Comparison of ENCODE assay signal across 8 cellular contexts in the genomic region with DNA sequence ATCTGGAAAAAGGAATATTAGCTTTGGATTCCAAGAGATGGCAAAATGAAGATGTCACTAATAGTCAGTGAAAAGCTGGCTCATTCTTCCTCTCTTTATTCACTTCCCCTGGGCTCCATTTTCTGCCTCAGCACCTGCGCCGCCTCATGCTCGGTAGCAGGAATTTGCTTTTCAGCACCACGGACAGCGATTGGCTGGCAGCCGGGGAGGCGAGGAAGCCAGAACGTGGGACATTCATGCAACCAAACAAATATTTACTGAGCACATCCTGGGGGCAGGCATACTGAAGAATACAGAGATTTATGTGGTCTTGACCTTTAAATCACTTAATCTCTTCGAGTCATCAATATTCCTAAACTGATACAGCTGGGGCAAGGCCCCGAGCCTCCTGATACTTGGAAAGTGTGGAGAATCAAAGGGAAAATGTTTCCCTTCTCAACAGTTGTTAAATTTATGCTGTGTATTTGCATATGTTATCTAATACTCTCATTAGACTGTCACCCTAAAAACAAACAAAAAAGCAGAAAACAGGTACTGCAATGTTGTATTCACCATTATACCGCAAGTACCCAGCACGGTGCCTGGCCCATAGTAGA. TPM values are rescaled to one million over a fixed set of nuclear protein-coding genes. Genes with fewer than 3 reads are reported as not detected.
DNase-seq lines count a peak whose midpoint lies in the region; ATAC-seq and TF ChIP-seq lines count a peak whose summit lies in the region.

No MANE protein-coding gene starts in this region.

- no peaks in the 10 kb centered on the region for H3K9me3 ChIP-seq in SK-N-SH

- TF ChIP-seq RAD21 in SK-N-SH (IDR thresholded peaks at IDR 0.05; ENCODE audit: low read length): no peak

- CTCF ChIA-PET in SK-N-SH (lab: Yijun Ruan, JAX): interaction anchor here (0.6 to 7.1 kb wide), 54 partner anchors 8 to 450 kb away, joined by 3 to 130 read pairs (median 4); a partner anchor contains a TSS

- no peaks in the 10 kb centered on the region for H3K9me2 ChIP-seq in SK-N-SH

- no peak overlapping the region for H3K27ac Mint-ChIP-seq in activated naive CD8-positive, alpha-beta T cell treated with anti-CD3 and anti-CD28 coated beads, Interleukin-2, amount 10 ng/mL, durations not matched to agents 7 days and 5 days

- no peak overlapping the region for H2AFZ ChIP-seq in SK-N-SH (ENCODE audit: low read depth)

- no peaks in the 10 kb centered on the region for H4K20me1 ChIP-seq in SK-N-SH (ENCODE audit: insufficient read depth)

- no peak for TF ChIP-seq CTCF in SK-N-SH (IDR thresholded peaks at IDR 0.05)

- H3K4me2 ChIP-seq in SK-N-SH: no peak overlapping the region

- H3K27me3 ChIP-seq in SK-N-SH (ENCODE audit: insufficient read depth): no peaks in the 10 kb centered on the region; the same call in 1 of the 2 replicates

- no peak overlapping the region for H3K4me3 Mint-ChIP-seq in activated naive CD8-positive, alpha-beta T cell treated with anti-CD3 and anti-CD28 coated beads, Interleukin-2, amount 10 ng/mL, durations not matched to agents 7 days and 5 days

- 45% methylated on average over 12 of the region's 12 CpGs for WGBS in SK-N-SH (ENCODE audit: low lambda C conversion rate)

- DNase-seq in SHP77 (lab: John Stamatoyannopoulos, UW): peak; percentile 6 to 49
- no peak for DNase-seq in SHP77 treated with DMSO at 0.1 percent for 48 hours (lab: John Stamatoyannopoulos, UW)
- no peak for DNase-seq in SK-N-SH
- peak; percentile 74 for DNase-seq in activated naive CD8-positive, alpha-beta T cell treated with anti-CD3 and anti-CD28 coated beads, Interleukin-2, amount 10 ng/mL, durations not matched to agents 7 days and 5 days
- peak; percentile 74 for DNase-seq in left ventricle myocardium superior
- DNase-seq in skeletal muscle cell (ENCODE audit: low read depth): peak; percentile 7
- DNase-seq in NCI-H524 treated with DMSO at 0.1 percent for 48 hours (lab: John Stamatoyannopoulos, UW): no peak

- H3K9ac ChIP-seq in SK-N-SH: no peak overlapping the region

- no peak overlapping the region for H3K27ac ChIP-seq in SK-N-SH (ENCODE audit: low read depth in 2 of 2, low read length in 1 of 2)

- TF ChIP-seq EP300 in SK-N-SH (IDR thresholded peaks at IDR 0.05; ENCODE audit: borderline replicate concordance in 1 of 2, low read depth in 1 of 2, low read length in 1 of 2): no peak

- H3K27me3 Mint-ChIP-seq in activated naive CD8-positive, alpha-beta T cell treated with anti-CD3 and anti-CD28 coated beads, Interleukin-2, amount 10 ng/mL, durations not matched to agents 7 days and 5 days: peaks cover 4% of the 10 kb centered on the region

- no peaks in the 10 kb centered on the region for H3K79me2 ChIP-seq in SK-N-SH (ENCODE audit: insufficient read depth)

- H3K36me3 ChIP-seq in SK-N-SH (replicated peaks in 1 of 2; ENCODE audit: control insufficient read depth in 1 of 2, insufficient read depth in 2 of 2, low read length in 1 of 2): no peaks in the 10 kb centered on the region

- H3K36me3 Mint-ChIP-seq in activated naive CD8-positive, alpha-beta T cell treated with anti-CD3 and anti-CD28 coated beads, Interleukin-2, amount 10 ng/mL, durations not matched to agents 7 days and 5 days: no peaks in the 10 kb centered on the region

- no peaks in the 10 kb centered on the region for H3F3A ChIP-seq in SK-N-SH (replicated peaks; ENCODE audit: insufficient read depth)

- POLR2A ChIA-PET in SK-N-SH (lab: Yijun Ruan, JAX): no interaction called here
- POLR2A ChIA-PET in activated naive CD8-positive, alpha-beta T cell treated with anti-CD3 and anti-CD28 coated beads, Interleukin-2, amount 10 ng/mL, durations not matched to agents 7 days and 5 days (lab: Charles Lee): no interaction called here

- H3K4me3 ChIP-seq in SK-N-SH (ENCODE audit: low read depth in 2 of 2, low read length in 1 of 2) (no peak overlapping the region), skeletal muscle cell (ENCODE audit: low read depth, low read length) (no peak overlapping the region)

- no peaks in the 10 kb centered on the region for H3K9me3 Mint-ChIP-seq in activated naive CD8-positive, alpha-beta T cell treated with anti-CD3 and anti-CD28 coated beads, Interleukin-2, amount 10 ng/mL, durations not matched to agents 7 days and 5 days

- ATAC-seq in activated naive CD8-positive, alpha-beta T cell treated with anti-CD3 and anti-CD28 coated beads, Interleukin-2, amount 10 ng/mL, durations not matched to agents 7 days and 5 days (ENCODE audit: low read depth): no peak
- ATAC-seq in left ventricle myocardium superior (no peak), esophagus mucosa (no peak)

- no peaks in the 10 kb centered on the region for H3K4me1 Mint-ChIP-seq in activated naive CD8-positive, alpha-beta T cell treated with anti-CD3 and anti-CD28 coated beads, Interleukin-2, amount 10 ng/mL, durations not matched to agents 7 days and 5 days

- intact Hi-C loops in left ventricle myocardium superior (cut with micrococcal nuclease): no loop called here

- H3K4me1 ChIP-seq in SK-N-SH (ENCODE audit: control insufficient read depth in 1 of 2, insufficient read depth in 2 of 2, low read depth in 1 of 2, low read length in 1 of 2): no peaks in the 10 kb centered on the region

TF ChIP-seq in SK-N-SH, 30 proteins besides CTCF, POLR2A, EP300 and RAD21:
- TF ChIP-seq, protein P1, sequence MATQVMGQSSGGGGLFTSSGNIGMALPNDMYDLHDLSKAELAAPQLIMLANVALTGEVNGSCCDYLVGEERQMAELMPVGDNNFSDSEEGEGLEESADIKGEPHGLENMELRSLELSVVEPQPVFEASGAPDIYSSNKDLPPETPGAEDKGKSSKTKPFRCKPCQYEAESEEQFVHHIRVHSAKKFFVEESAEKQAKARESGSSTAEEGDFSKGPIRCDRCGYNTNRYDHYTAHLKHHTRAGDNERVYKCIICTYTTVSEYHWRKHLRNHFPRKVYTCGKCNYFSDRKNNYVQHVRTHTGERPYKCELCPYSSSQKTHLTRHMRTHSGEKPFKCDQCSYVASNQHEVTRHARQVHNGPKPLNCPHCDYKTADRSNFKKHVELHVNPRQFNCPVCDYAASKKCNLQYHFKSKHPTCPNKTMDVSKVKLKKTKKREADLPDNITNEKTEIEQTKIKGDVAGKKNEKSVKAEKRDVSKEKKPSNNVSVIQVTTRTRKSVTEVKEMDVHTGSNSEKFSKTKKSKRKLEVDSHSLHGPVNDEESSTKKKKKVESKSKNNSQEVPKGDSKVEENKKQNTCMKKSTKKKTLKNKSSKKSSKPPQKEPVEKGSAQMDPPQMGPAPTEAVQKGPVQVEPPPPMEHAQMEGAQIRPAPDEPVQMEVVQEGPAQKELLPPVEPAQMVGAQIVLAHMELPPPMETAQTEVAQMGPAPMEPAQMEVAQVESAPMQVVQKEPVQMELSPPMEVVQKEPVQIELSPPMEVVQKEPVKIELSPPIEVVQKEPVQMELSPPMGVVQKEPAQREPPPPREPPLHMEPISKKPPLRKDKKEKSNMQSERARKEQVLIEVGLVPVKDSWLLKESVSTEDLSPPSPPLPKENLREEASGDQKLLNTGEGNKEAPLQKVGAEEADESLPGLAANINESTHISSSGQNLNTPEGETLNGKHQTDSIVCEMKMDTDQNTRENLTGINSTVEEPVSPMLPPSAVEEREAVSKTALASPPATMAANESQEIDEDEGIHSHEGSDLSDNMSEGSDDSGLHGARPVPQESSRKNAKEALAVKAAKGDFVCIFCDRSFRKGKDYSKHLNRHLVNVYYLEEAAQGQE (IDR thresholded peaks at IDR 0.05; ENCODE audit: low read depth, low read length): peak; percentile 99
- TF ChIP-seq MXI1 (IDR thresholded peaks at IDR 0.05; ENCODE audit: low read depth, low read length): no peak
- TF ChIP-seq JUND (IDR thresholded peaks at IDR 0.05): no peak
TF ChIP-seq in SK-N-SH: peak in this region for 1.

RNA-seq across cellular contexts. Expression of a gene that starts 12.1 kb away (rescaled TPM):
- not detected in 2 replicates for polyA plus RNA-seq in SK-N-SH (2012; rRNA removed)
- 0.01 TPM in 1 of 2 replicates, not detected in the other for polyA plus RNA-seq in SK-N-SH (2012; cell fraction: cytosol; rRNA removed)
- polyA plus RNA-seq in SK-N-SH (2012; cell fraction: nucleus; rRNA removed): not detected in 2 replicates
- not detected for total RNA-seq in activated naive CD8-positive, alpha-beta T cell treated with anti-CD3 and anti-CD28 coated beads, Interleukin-2, amount 10 ng/mL, durations not matched to agents 7 days and 5 days
- total RNA-seq in left ventricle myocardium superior (not detected), esophagus mucosa (not detected)

Comparison
In these comparisons a context has a peak if more than half of its experiments do, and no peak if none do; other contexts are left out.
1. DNase-seq: peak in SHP77 (2 of 2), activated naive CD8-positive, alpha-beta T cell treated with anti-CD3 and anti-CD28 coated beads, Interleukin-2, amount 10 ng/mL, durations not matched to agents 7 days and 5 days (single experiment), left ventricle myocardium superior (single experiment) and skeletal muscle cell (single experiment); none in SHP77 treated with DMSO at 0.1 percent for 48 hours (single experiment), SK-N-SH (single experiment) and NCI-H524 treated with DMSO at 0.1 percent for 48 hours (single experiment).